ENCODE assay signal across 20 cellular contexts in genomic region chr9:124084087-124084486, GRCh38.
"Had no signal": no experiment of that assay in that cellular context is flagged by ENCODE, and none has a peak within 500 bp of the region (broad histone marks: within the 10 kb centered on the region; RNA-seq: fewer than 3 reads in every experiment).

No MANE protein-coding gene starts in this region.

- DNase-seq: esophagus squamous epithelium; foreskin fibroblast; glutamatergic neuron; immature natural killer cell; kidney; left colon; naive thymus-derived CD4-positive, alpha-beta T cell; nephron progenitor cell; psoas muscle; retina; stimulated activated CD4-positive, alpha-beta T cell treated with anti-CD3 and anti-CD28 coated beads, Interleukin-2, amount 100 ng/mL, for 24 hours; stimulated activated CD4-positive, alpha-beta T cell treated with anti-CD3 and anti-CD28 coated beads, Interleukin-4, amount 100 ng/mL, for 4 hours; stimulated activated naive B cell treated with anti-CD40 and anti-IgM and Interleukin-4, amounts not matched to agents 10 μg/mL and 1 μg/mL and 100 μg/mL, for 72 hours; stimulated activated naive CD8-positive, alpha-beta T cell treated with anti-CD3 and anti-CD28 coated beads, Interleukin-15, amount 100 ng/mL, for 72 hours; testis; transverse colon had no signal

- H3K27ac ChIP-seq: esophagus squamous epithelium, gastroesophageal sphincter, parathyroid adenoma, psoas muscle, skin epidermis, testis, transverse colon had no signal

- H3K9ac ChIP-seq: parathyroid adenoma had no signal

- H3K9me3 ChIP-seq: psoas muscle, testis had no signal

- H3K79me2 ChIP-seq: parathyroid adenoma had no signal

- H3K4me3 ChIP-seq: esophagus squamous epithelium, gastroesophageal sphincter, psoas muscle, skin epidermis, testis, transverse colon had no signal

- FAIRE-seq: kidney had no signal

- ATAC-seq: gastroesophageal sphincter; left colon; naive thymus-derived CD4-positive, alpha-beta T cell; psoas muscle; sciatic nerve; stimulated activated naive B cell treated with anti-CD40 and anti-IgM and Interleukin-4, amounts not matched to agents 10 μg/mL and 1 μg/mL and 100 μg/mL, for 72 hours; stimulated activated naive CD8-positive, alpha-beta T cell treated with anti-CD3 and anti-CD28 coated beads, Interleukin-15, amount 100 ng/mL, for 72 hours had no signal

- H2AFZ ChIP-seq: parathyroid adenoma had no signal

- H3K27me3 ChIP-seq: testis had no signal

- H3K36me3 ChIP-seq: esophagus squamous epithelium, gastroesophageal sphincter, transverse colon had no signal

- H3K4me1 ChIP-seq: parathyroid adenoma, psoas muscle, testis, transverse colon had no signal
